In the genomic region with DNA sequence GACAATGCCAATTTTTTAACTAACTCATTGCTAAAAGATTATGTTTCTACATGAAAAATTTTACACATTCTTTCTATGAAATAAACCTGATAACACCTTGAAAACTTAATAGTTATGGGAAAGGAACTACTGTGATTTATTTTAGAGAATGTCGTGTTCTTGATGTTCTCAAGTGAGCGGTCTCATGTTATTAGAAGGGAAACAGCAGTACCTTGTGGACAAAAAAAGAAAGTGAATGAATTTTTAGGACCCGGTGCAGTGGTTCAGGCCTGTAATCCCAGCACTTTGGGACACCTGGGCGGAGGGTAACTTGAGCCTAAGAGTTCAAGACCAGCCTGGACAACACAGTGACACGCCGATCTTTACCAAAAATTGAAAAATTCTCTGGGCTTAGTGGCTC, we compare ENCODE assay signal across 8 cellular contexts.
DNase-seq lines count a peak whose midpoint lies in the region; ATAC-seq, FAIRE-seq and TF ChIP-seq lines count a peak whose summit lies in the region.
"Not testable (repeated sequence)": the region's sequence is repeated elsewhere in the genome, so short reads cannot be mapped to it uniquely, and the experiment has no call there.

No MANE protein-coding gene starts in this region.

- peaks cover 11% of the 10 kb centered on the region for H3K27me3 Mint-ChIP-seq in Caco-2 (ENCODE audit: insufficient read depth, unreplicated experiment)
- H3K27me3 Mint-ChIP-seq in GM23338 (ENCODE audit: insufficient read depth, low read depth, poor library complexity), result not testable (repeated sequence)

- not testable (repeated sequence) for H2AFZ ChIP-seq in GM23338

- BruUV-seq in Caco-2 (replicated peaks; lab: Mats Ljungman, UMichigan), result not testable (repeated sequence)

- H3K27ac Mint-ChIP-seq in Caco-2 (ENCODE audit: unreplicated experiment); GM23338: not testable (repeated sequence)

- H3K9me2 ChIP-seq in GM23338 (ENCODE audit: insufficient read depth), result not testable (repeated sequence)

- intact Hi-C loops in Caco-2 (cut with micrococcal nuclease; ENCODE audit: unreplicated experiment), result loop anchor here (1.0 to 2.0 kb wide), 3 partner anchors 63 to 1020 kb away; no protein-coding TSS in a partner anchor
- intact Hi-C loops in transverse colon (cut with DNase I; ENCODE audit: low total_unique reads), result not testable (repeated sequence)

- DNase-seq in Caco-2, result peak in 1 of 2 experiments; percentile 52
- DNase-seq in GM23338 (ENCODE audit: low spot score), result peak; percentile 24
- DNase-seq in NAMALWA (ENCODE audit: low spot score), result peak; percentile 1
- peak; percentile 58 for DNase-seq in OCI-M1 (lab: John Stamatoyannopoulos, UW)
- DNase-seq in epithelial cell of proximal tubule (ENCODE audit: low read depth), result peak; percentile 6
- peak; percentile 5 for DNase-seq in left kidney (ENCODE audit: low read depth, low spot score)
- not testable (repeated sequence) for DNase-seq in transverse colon

- not testable (repeated sequence) for H3K27ac ChIP-seq in GM23338 (ENCODE audit: low read depth); transverse colon

- H3K36me3 ChIP-seq in Caco-2 (ENCODE audit: control insufficient read depth, insufficient read depth, low read length); GM23338 (ENCODE audit: insufficient read depth); transverse colon: not testable (repeated sequence)

- 48 to 75% methylated on average over 6 of the region's 6 CpGs for WGBS in transverse colon (ENCODE audit: low coverage in 1 of 2), 2 donors

- not testable (repeated sequence) for H4K20me1 ChIP-seq in GM23338 (replicated peaks; ENCODE audit: insufficient read depth)

- not testable (repeated sequence) for TF ChIP-seq EP300 in transverse colon (IDR thresholded peaks at IDR 0.05; ENCODE audit: low read depth)

- not testable (repeated sequence) for H3K79me2 ChIP-seq in GM23338 (replicated peaks; ENCODE audit: insufficient read depth)

- H3K27me3 ChIP-seq in Caco-2 (replicated peaks; ENCODE audit: control insufficient read depth, insufficient read depth, low read length); GM23338 (ENCODE audit: insufficient read depth); transverse colon: not testable (repeated sequence)

- ATAC-seq in GM23338, result not testable (repeated sequence)

- not testable (repeated sequence) for H3K4me2 ChIP-seq in GM23338

- H3K4me1 ChIP-seq in Caco-2; GM23338 (ENCODE audit: insufficient read depth); transverse colon: not testable (repeated sequence)

- not testable (repeated sequence) for H3K4me3 Mint-ChIP-seq in Caco-2 (ENCODE audit: unreplicated experiment); GM23338

- not testable (repeated sequence) for H3K36me3 Mint-ChIP-seq in Caco-2 (ENCODE audit: insufficient read depth, unreplicated experiment); GM23338 (ENCODE audit: low read depth)

- FAIRE-seq in TTC549 (lab: Jason Lieb, UNC), result peak; percentile 75

- POLR2A ChIA-PET in Caco-2 (lab: Charles Lee), result not testable (repeated sequence)

- in situ Hi-C loops in transverse colon (cut with MboI; ENCODE audit: low pct_ligation_motif_present in 1 of 4, low pct_unique_long_range_greater_than_20kb in 1 of 4, low sequenced_read_pairs in 3 of 4), result not testable (repeated sequence)

- H3K9me3 Mint-ChIP-seq in Caco-2 (ENCODE audit: unreplicated experiment), result not testable (repeated sequence)
- peaks cover 26% of the 10 kb centered on the region for H3K9me3 Mint-ChIP-seq in GM23338

- CTCF ChIA-PET in Caco-2 (lab: Charles Lee), result interaction anchor here (1.4 kb wide), 1 partner anchor 63 kb away, joined by 8 read pairs; no protein-coding TSS in a partner anchor

- H3F3A ChIP-seq in GM23338 (replicated peaks; ENCODE audit: low read depth), result not testable (repeated sequence)

- not testable (repeated sequence) for H3K9me3 ChIP-seq in Caco-2, transverse colon

- TF ChIP-seq CTCF in Caco-2 (IDR thresholded peaks at IDR 0.05; ENCODE audit: insufficient read depth in 1 of 2, low read depth in 1 of 2, low read length in 1 of 2, severe bottlenecking in 1 of 2, unreplicated experiment in 1 of 2) (peak; percentile 44 to 77), GM23338 (conservative IDR thresholded peaks at IDR 0.05; ENCODE audit: low read depth in 2 of 2) (peak in 1 of 2 experiments; percentile 41; a peak in 3 of 4 replicates), epithelial cell of proximal tubule (conservative IDR thresholded peaks at IDR 0.05; ENCODE audit: low read depth, low read length) (peak; percentile 49), transverse colon (IDR thresholded peaks at IDR 0.05) (peak in 4 of 5 experiments; percentile 25 to 45 (median 36))

- H3K4me1 Mint-ChIP-seq in Caco-2 (ENCODE audit: low read depth, unreplicated experiment); GM23338: not testable (repeated sequence)

- not testable (repeated sequence) for TF ChIP-seq POLR2A in transverse colon (IDR thresholded peaks at IDR 0.05)

- H3K4me3 ChIP-seq in Caco-2 (ENCODE audit: low read depth, low read length); GM23338; epithelial cell of proximal tubule (ENCODE audit: low read depth, low read length); transverse colon: not testable (repeated sequence)
